31 cellular contexts compared by ENCODE assay signal in genomic region chr1:244288663-244289062, GRCh38.
DNase-seq lines count a peak whose midpoint lies in the region; ATAC-seq, FAIRE-seq and TF ChIP-seq lines count a peak whose summit lies in the region.
"Had no signal": no experiment of that assay in that cellular context is flagged by ENCODE, and none has a peak within 500 bp of the region (broad histone marks: within the 10 kb centered on the region; RNA-seq: fewer than 3 reads in every experiment).

No MANE protein-coding gene starts in this region.

- TF ChIP-seq RAD21 in K562 (CRISPR knock-in tag; conservative IDR thresholded peaks at IDR 0.05 in 1 of 2, IDR thresholded peaks at IDR 0.05 in 1 of 2), result no peak

- H3K4me1 ChIP-seq in HEK293 (ENCODE audit: control insufficient read depth, insufficient read depth, low read length), result no peaks in the 10 kb centered on the region
- peaks cover 0 to 4% of the 10 kb centered on the region in 2 experiments; a peak in 2 of 5 replicates for H3K4me1 ChIP-seq in K562 (replicated peaks in 1 of 2; ENCODE audit: control insufficient read depth in 2 of 2, insufficient read depth in 2 of 2, low read length in 2 of 2)
- H3K4me1 ChIP-seq: BE2C, Caco-2 had no signal

- H3K27ac ChIP-seq in HEK293 (ENCODE audit: extremely low read depth, low read depth, low read length) (no peak overlapping the region), K562 (ENCODE audit: extremely low read depth, low read depth, low read length) (no peak overlapping the region), RWPE1 (no peak overlapping the region)
- H3K27ac ChIP-seq: 22Rv1; A549; BLaER1; BLaER1 treated with 17β-estradiol and CSF1 and Interleukin-3, amounts not matched to agents 10 nM and 100 nM; C4-2B had no signal

- WGBS in K562 (ENCODE audit: insufficient coverage, low coverage, missing lambda C conversion rate), result 0% methylated on average over 1 of the region's 1 CpG

- H3K9me3 ChIP-seq in HEK293 (ENCODE audit: control insufficient read depth, insufficient read depth, low read depth, low read length) (no peaks in the 10 kb centered on the region), K562 (replicated peaks; ENCODE audit: control insufficient read depth, insufficient read depth, low read depth, low read length) (peaks cover 5% of the 10 kb centered on the region; the same call in 1 of the 2 replicates)
- H3K9me3 ChIP-seq: BE2C, Caco-2 had no signal

- in situ Hi-C loops in K562 (cut with MboI), result no loop called here

- intact Hi-C loops in K562 (cut with micrococcal nuclease), result no loop called here

- H3K79me2 ChIP-seq in K562 (ENCODE audit: control insufficient read depth, insufficient read depth, low read length), result no peaks in the 10 kb centered on the region

- H3K27me3 ChIP-seq in K562 (ENCODE audit: control insufficient read depth in 2 of 2, insufficient read depth in 2 of 2, low read length in 2 of 2), result peaks cover 24 to 37% of the 10 kb centered on the region in 2 experiments
- H3K27me3 ChIP-seq: BE2C; BLaER1; BLaER1 treated with 17β-estradiol and CSF1 and Interleukin-3, amounts not matched to agents 10 nM and 100 nM had no signal

- no TSS peak for BruUV-seq in K562 (replicated peaks; lab: Mats Ljungman, UMichigan)

- no peaks in the 10 kb centered on the region for H4K20me1 ChIP-seq in K562 (replicated peaks; ENCODE audit: control insufficient read depth, insufficient read depth, low read length)
- H4K20me1 ChIP-seq: BLaER1; BLaER1 treated with 17β-estradiol and CSF1 and Interleukin-3, amounts not matched to agents 10 nM and 100 nM had no signal

- TF ChIP-seq POLR2A in K562 (conservative IDR thresholded peaks at IDR 0.05), result no peak

- POLR2A ChIA-PET in HEK293 (lab: Yijun Ruan, JAX), result interaction anchor here (0.7 kb wide), 1 partner anchor 9 kb away, joined by 3 read pairs; no protein-coding TSS in a partner anchor
- POLR2A ChIA-PET in K562 (lab: Yijun Ruan, JAX), result interaction anchor here (0.9 kb wide), 2 partner anchors 11 to 186 kb away, joined by 3 to 4 read pairs; no protein-coding TSS in a partner anchor
- POLR2A ChIA-PET in RWPE1 (lab: Yijun Ruan, JAX; ENCODE audit: low non-redundant PET), result no interaction called here

- no peak overlapping the region for H2AFZ ChIP-seq in K562 (ENCODE audit: low read depth, low read length)

- H3K9me1 ChIP-seq in K562 (ENCODE audit: control insufficient read depth, insufficient read depth, low read length), result no peaks in the 10 kb centered on the region

- H3K4me3 ChIP-seq in HEK293 (ENCODE audit: low read depth, low read length) (no peak overlapping the region), K562 (no peak overlapping the region)
- H3K4me3 ChIP-seq: A549; BLaER1; BLaER1 treated with 17β-estradiol and CSF1 and Interleukin-3, amounts not matched to agents 10 nM and 100 nM had no signal

- TF ChIP-seq EP300 in K562 (IDR thresholded peaks at IDR 0.05; ENCODE audit: low read length), result no peak

- no peak overlapping the region for H3K4me2 ChIP-seq in K562 (ENCODE audit: insufficient read depth, low read length)
- H3K4me2 ChIP-seq: A549; BLaER1; BLaER1 treated with 17β-estradiol and CSF1 and Interleukin-3, amounts not matched to agents 10 nM and 100 nM had no signal

- no peak for DNase-seq in K562 (ENCODE audit: extremely low read depth in 1 of 4, low spot score in 3 of 4)
- no peak for DNase-seq in RWPE1 (ENCODE audit: low spot score)
- no peak for DNase-seq in hypothalamus (lab: John Stamatoyannopoulos, UW)
- DNase-seq: 8988T; ACHN; AML-193; BE2C; C1 segment of cervical spinal cord; Caco-2; Calu3; CD4-positive, alpha-beta memory T cell; CD4-positive, alpha-beta T cell; CD4-positive, CD25-positive, alpha-beta regulatory T cell; CD8-positive, alpha-beta memory T cell; CD8-positive, alpha-beta T cell; COR-L47; DMS 273 treated with DMSO at 0.1 percent for 48 hours; DMS153; DMS53; DMS79; DMS79 treated with DMSO at 0.1 percent for 48 hours; DND-41; EL had no signal

- FAIRE-seq in K562 (lab: Jason Lieb, UNC), result no peak
- FAIRE-seq: A204.1, A549, D721Med had no signal

- no peaks in the 10 kb centered on the region for H3K36me3 ChIP-seq in HEK293 (ENCODE audit: control insufficient read depth in 2 of 2, insufficient read depth in 1 of 2, low read length in 2 of 2)
- H3K36me3 ChIP-seq in K562 (ENCODE audit: control insufficient read depth, insufficient read depth, low read length), result no peaks in the 10 kb centered on the region
- H3K36me3 ChIP-seq: BE2C, BLaER1 had no signal

- TF ChIP-seq CTCF in HEK293 (tag by site-specific recombination; IDR thresholded peaks at IDR 0.05) (no peak), K562 (IDR thresholded peaks at IDR 0.05 in 2 of 3, conservative IDR thresholded peaks at IDR 0.05 in 1 of 3; ENCODE audit: insufficient read depth in 2 of 3, low read depth in 1 of 3, low read length in 3 of 3) (no peak), RWPE1 (conservative IDR thresholded peaks at IDR 0.05; ENCODE audit: low read depth) (no peak)

- ATAC-seq in K562, result no peak
- ATAC-seq: A549; CD8-positive, alpha-beta T cell had no signal

- CTCF ChIA-PET in HEK293 (lab: Yijun Ruan, JAX) (interaction anchor here (0.7 to 6.6 kb wide), 5 partner anchors 10 to 945 kb away, joined by 3 to 31 read pairs (median 5); no protein-coding TSS in a partner anchor), K562 (lab: Yijun Ruan, JAX; ENCODE audit: low intra/inter-chr PET ratio) (no interaction called here), RWPE1 (lab: Yijun Ruan, JAX) (no interaction called here)

- H3K9ac ChIP-seq in K562 (ENCODE audit: insufficient read depth in 1 of 2, low read depth in 2 of 2, low read length in 2 of 2), result no peak overlapping the region
- H3K9ac ChIP-seq: BLaER1; BLaER1 treated with 17β-estradiol and CSF1 and Interleukin-3, amounts not matched to agents 10 nM and 100 nM had no signal

TF ChIP-seq in HEK293, 187 proteins besides CTCF, POLR2A, EP300 and RAD21:
- TF ChIP-seq BCL6B (tag by site-specific recombination; IDR thresholded peaks at IDR 0.05), result no peak
- TF ChIP-seq ZNF184 (tag by site-specific recombination; IDR thresholded peaks at IDR 0.05), result peak; percentile 99
- no peak for TF ChIP-seq ZNF664 (tag by site-specific recombination; IDR thresholded peaks at IDR 0.05)
- no peak for TF ChIP-seq GLIS1 (tag by site-specific recombination; IDR thresholded peaks at IDR 0.05)
- no peak for TF ChIP-seq FEZF1 (tag by site-specific recombination; IDR thresholded peaks at IDR 0.05)
- TF ChIP-seq ZNF449 (tag by site-specific recombination; IDR thresholded peaks at IDR 0.05), result no peak

TF ChIP-seq in K562, 482 proteins besides CTCF, POLR2A, EP300 and RAD21 (continues in another document):
- TF ChIP-seq ZNF184 (CRISPR knock-in tag; IDR thresholded peaks at IDR 0.05) (peak; percentile 91), RBM25 (IDR thresholded peaks at IDR 0.05; ENCODE audit: low read depth, low read length, severe bottlenecking) (peak; percentile 80), TRIM28 (IDR thresholded peaks at IDR 0.05) (peak; percentile 57; the same call in 1 of the 2 replicates), POU5F1 (IDR thresholded peaks at IDR 0.05; ENCODE audit: borderline replicate concordance, low read depth, low read length, partially characterized antibody) (no peak), ATF6 (CRISPR knock-in tag; IDR thresholded peaks at IDR 0.05) (no peak), ZBTB2 (IDR thresholded peaks at IDR 0.05) (no peak), SMAD4 (CRISPR knock-in tag; conservative IDR thresholded peaks at IDR 0.05) (no peak), ZNF133 (CRISPR knock-in tag; IDR thresholded peaks at IDR 0.05) (no peak), XRCC4 (IDR thresholded peaks at IDR 0.05; ENCODE audit: extremely low read depth, insufficient read depth, insufficient read length) (no peak), HLTF (IDR thresholded peaks at IDR 0.05) (0 out of 2 replicates have a peak, but pooled peaks have one; percentile 26), CBX5 (IDR thresholded peaks at IDR 0.05; ENCODE audit: borderline replicate concordance, low read depth) (no peak), MAX (CRISPR knock-in tag; IDR thresholded peaks at IDR 0.05) (no peak), MBD2 (IDR thresholded peaks at IDR 0.05; ENCODE audit: borderline replicate concordance, low read depth) (no peak), THAP7 (CRISPR knock-in tag; IDR thresholded peaks at IDR 0.05) (no peak)

Comparison
In these comparisons a context has a peak if more than half of its experiments do, and no peak if none do; other contexts are left out.
1. Of the 44 proteins assayed by ChIP-seq in both K562 and HEK293: peak only in K562: TRIM28; only in HEK293: none; in both: ZNF184; in neither: 42.